Comparison of ENCODE assay signal across 8 cellular contexts in genomic region chr12:117836999-117837736, GRCh38.
DNase-seq lines count a peak whose midpoint lies in the region; ATAC-seq, FAIRE-seq and TF ChIP-seq lines count a peak whose summit lies in the region.

No MANE protein-coding gene starts in this region.

- H3K4me3 ChIP-seq in A549: no peak overlapping the region
- H3K4me3 ChIP-seq in KMS-11 (IDR thresholded peaks at IDR 0.05; ENCODE audit: insufficient read depth, low read depth, low read length): no peak overlapping the region

- H3K27ac ChIP-seq in A549 (peak overlapping the region; percentile 37 to 60; a peak in 5 of 6 replicates), KMS-11 (no peak overlapping the region)

- CTCF ChIA-PET in A549 (lab: Yijun Ruan, JAX): interaction anchor here (0.5 to 8.4 kb wide), 115 partner anchors 10 to 1986 kb away, joined by 3 to 189 read pairs (median 5); partner anchors contain the start of gene NOS1

- DNase-seq in A549 (ENCODE audit: low read depth in 1 of 2, low spot score in 1 of 2) (peak; percentile 77 to 84), GM12892 (ENCODE audit: insufficient read length) (peak; percentile 48), SK-MEL-5 (ENCODE audit: low read depth, low spot score) (peak; percentile 83), Right ventricle myocardium inferior (ENCODE audit: missing footprints) (peak; percentile 82), pons (ENCODE audit: low spot score) (peak; percentile 80), type B pancreatic cell (ENCODE audit: extremely low spot score, unreplicated experiment) (peak; percentile 86)
- peak; percentile 60 to 83 for DNase-seq in activated naive CD4-positive, alpha-beta T cell treated with anti-CD3 and anti-CD28 coated beads, Interleukin-2, amount 50 U/mL, for 72 hours (ENCODE audit: low spot score in 2 of 2)

- H4K20me1 ChIP-seq in KMS-11 (ENCODE audit: insufficient read depth): no peaks in the 10 kb centered on the region

- H3K9ac ChIP-seq in KMS-11: no peak overlapping the region

- 28% methylated on average over 22 of the region's 22 CpGs for WGBS in A549 (ENCODE audit: missing lambda C conversion rate)

- peaks cover 7% of the 10 kb centered on the region for H3K4me1 Mint-ChIP-seq in type B pancreatic cell (ENCODE audit: unreplicated experiment)

- peak; percentile 99 to 100 for TF ChIP-seq RAD21 in A549 (conservative IDR thresholded peaks at IDR 0.05 in 1 of 2, IDR thresholded peaks at IDR 0.05 in 1 of 2)

- peak overlapping the region; percentile 6 for H3K4me3 Mint-ChIP-seq in type B pancreatic cell

- no peaks in the 10 kb centered on the region for H3K36me3 Mint-ChIP-seq in activated naive CD4-positive, alpha-beta T cell treated with anti-CD3 and anti-CD28 coated beads, Interleukin-2, amount 50 U/mL, for 72 hours
- H3K36me3 Mint-ChIP-seq in type B pancreatic cell: no peaks in the 10 kb centered on the region

- ATAC-seq in A549 (peak; percentile 77 to 92), Right ventricle myocardium inferior (peak; percentile 52)
- ATAC-seq in activated naive CD4-positive, alpha-beta T cell treated with anti-CD3 and anti-CD28 coated beads, Interleukin-2, amount 50 U/mL, for 72 hours: peak; percentile 63 to 91

- no peaks in the 10 kb centered on the region for H3K36me3 ChIP-seq in KMS-11 (ENCODE audit: insufficient read depth)

- H3K79me2 ChIP-seq in KMS-11 (ENCODE audit: insufficient read depth, low read depth): no peaks in the 10 kb centered on the region

- FAIRE-seq in A549 (lab: Jason Lieb, UNC): peak; percentile 86
- FAIRE-seq in GM12892 (lab: Jason Lieb, UNC): peak; percentile 86

- H3K4me2 ChIP-seq in A549: peak overlapping the region; percentile 52; the same call in 2 of the 3 replicates
- H3K4me2 ChIP-seq in KMS-11: no peak overlapping the region

- H3K9me3 ChIP-seq in A549: no peaks in the 10 kb centered on the region

- no peak overlapping the region for H2AFZ ChIP-seq in KMS-11 (ENCODE audit: low read depth)

- peak; percentile 94 for TF ChIP-seq CTCF in A549 (IDR thresholded peaks at IDR 0.05)
- peak; percentile 94 for TF ChIP-seq CTCF in KMS-11 (conservative IDR thresholded peaks at IDR 0.05; ENCODE audit: low read depth, low read length)
- TF ChIP-seq CTCF in type B pancreatic cell (conservative IDR thresholded peaks at IDR 0.05): peak; percentile 99

- TF ChIP-seq POLR2A in A549 (IDR thresholded peaks at IDR 0.05; ENCODE audit: low read length) (no peak), GM12892 (IDR thresholded peaks at IDR 0.05; ENCODE audit: low read depth, low read length) (no peak)

- TF ChIP-seq EP300 in A549 (IDR thresholded peaks at IDR 0.05): no peak

- POLR2A ChIA-PET in A549 (lab: Yijun Ruan, JAX): interaction anchor here (1.7 kb wide), 1 partner anchor 152 kb away, joined by 4 read pairs; no protein-coding TSS in a partner anchor

- H3K27me3 Mint-ChIP-seq in type B pancreatic cell: peaks cover 25% of the 10 kb centered on the region

- H3K9me3 Mint-ChIP-seq in activated naive CD4-positive, alpha-beta T cell treated with anti-CD3 and anti-CD28 coated beads, Interleukin-2, amount 50 U/mL, for 72 hours: no peaks in the 10 kb centered on the region
- H3K9me3 Mint-ChIP-seq in type B pancreatic cell: no peaks in the 10 kb centered on the region

- peaks cover 13% of the 10 kb centered on the region for H3K4me1 ChIP-seq in A549
- no peaks in the 10 kb centered on the region for H3K4me1 ChIP-seq in KMS-11 (ENCODE audit: low read depth, poor library complexity, severe bottlenecking)

- H3K27ac Mint-ChIP-seq in activated naive CD4-positive, alpha-beta T cell treated with anti-CD3 and anti-CD28 coated beads, Interleukin-2, amount 50 U/mL, for 72 hours: no peak overlapping the region
- no peak overlapping the region for H3K27ac Mint-ChIP-seq in type B pancreatic cell

- intact Hi-C loops in Right ventricle myocardium inferior (cut with DNase I): loop anchor here (1.0 to 5.0 kb wide), 4 partner anchors 250 to 625 kb away; no protein-coding TSS in a partner anchor

- in situ Hi-C loops in SK-MEL-5 (cut with HindIII; ENCODE audit: low pct_unique_long_range_greater_than_20kb, low sequenced_read_pairs): no loop called here

- no peaks in the 10 kb centered on the region for H3K27me3 ChIP-seq in KMS-11 (ENCODE audit: insufficient read depth, low read depth)

TF ChIP-seq in A549, 52 proteins besides CTCF, POLR2A, EP300 and RAD21:
- no peak for TF ChIP-seq ATOH8 (CRISPR knock-in tag; IDR thresholded peaks at IDR 0.05; ENCODE audit: low read depth)
- peak; percentile 99 for TF ChIP-seq SMC3 (IDR thresholded peaks at IDR 0.05)
- TF ChIP-seq MAX (IDR thresholded peaks at IDR 0.05): 0 out of 2 replicates have a peak, but pooled peaks have one; percentile 27
- no peak for TF ChIP-seq CEBPB (IDR thresholded peaks at IDR 0.05)
